In the genomic region with DNA sequence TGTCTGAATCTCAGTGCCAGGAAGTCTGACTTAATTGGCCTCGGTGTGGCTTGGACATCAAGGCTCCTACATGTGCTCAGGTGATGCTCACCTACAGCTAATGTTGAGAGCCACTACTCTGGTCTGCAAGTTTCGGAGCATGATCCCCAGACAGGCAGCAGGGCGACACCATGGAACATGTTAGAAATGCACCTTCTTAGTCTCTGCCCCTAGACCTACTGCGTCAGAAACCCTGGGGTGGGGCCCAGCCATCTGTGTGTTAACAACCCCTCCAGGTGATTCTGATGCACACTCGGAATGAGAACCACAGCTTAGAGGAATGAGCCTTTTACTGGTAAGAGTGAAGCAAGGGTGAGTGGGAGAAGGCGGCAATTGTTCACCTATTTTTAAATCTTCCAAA, we compare ENCODE assay signal across 1 cellular context.
TF ChIP-seq lines count a peak whose summit lies in the region.

No MANE protein-coding gene starts in this region.

TF ChIP-seq in IMR-90, 13 proteins besides CTCF, POLR2A, EP300 and RAD21:
- TF ChIP-seq, protein P1, sequence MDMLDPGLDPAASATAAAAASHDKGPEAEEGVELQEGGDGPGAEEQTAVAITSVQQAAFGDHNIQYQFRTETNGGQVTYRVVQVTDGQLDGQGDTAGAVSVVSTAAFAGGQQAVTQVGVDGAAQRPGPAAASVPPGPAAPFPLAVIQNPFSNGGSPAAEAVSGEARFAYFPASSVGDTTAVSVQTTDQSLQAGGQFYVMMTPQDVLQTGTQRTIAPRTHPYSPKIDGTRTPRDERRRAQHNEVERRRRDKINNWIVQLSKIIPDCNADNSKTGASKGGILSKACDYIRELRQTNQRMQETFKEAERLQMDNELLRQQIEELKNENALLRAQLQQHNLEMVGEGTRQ (IDR thresholded peaks at IDR 0.05; ENCODE audit: low read depth, low read length) = no peak
- TF ChIP-seq SMC3 (IDR thresholded peaks at IDR 0.05; ENCODE audit: low read depth, low read length) (no peak), FOS (IDR thresholded peaks at IDR 0.05; ENCODE audit: low read depth, low read length) (no peak), BHLHE40 (IDR thresholded peaks at IDR 0.05; ENCODE audit: low read depth, low read length) (no peak), ELK1 (IDR thresholded peaks at IDR 0.05; ENCODE audit: borderline replicate concordance, low read depth, low read length) (no peak), MAFK (IDR thresholded peaks at IDR 0.05; ENCODE audit: low read depth, low read length) (no peak), MXI1 (IDR thresholded peaks at IDR 0.05; ENCODE audit: borderline replicate concordance, low read depth, low read length) (no peak), RCOR1 (IDR thresholded peaks at IDR 0.05; ENCODE audit: insufficient replicate concordance, low read length) (no peak), RFX5 (IDR thresholded peaks at IDR 0.05; ENCODE audit: low read depth, low read length) (no peak), MAZ (IDR thresholded peaks at IDR 0.05; ENCODE audit: borderline replicate concordance, low read depth, low read length) (no peak), NFE2L2 (IDR thresholded peaks at IDR 0.05; ENCODE audit: low read depth, low read length) (no peak), CEBPB (IDR thresholded peaks at IDR 0.05; ENCODE audit: low read depth, low read length) (no peak), CHD1 (IDR thresholded peaks at IDR 0.05; ENCODE audit: low read depth, low read length) (no peak)
